Comparison of ENCODE assay signal across 12 cellular contexts in genomic region chr7:55565693-55566092, GRCh38. TPM values are rescaled to one million over a fixed set of nuclear protein-coding genes. Genes with fewer than 3 reads are reported as not detected.
DNase-seq lines count a peak whose midpoint lies in the region; ATAC-seq and TF ChIP-seq lines count a peak whose summit lies in the region.
"Had no signal": no experiment of that assay in that cellular context is flagged by ENCODE, and none has a peak within 500 bp of the region (broad histone marks: within the 10 kb centered on the region; RNA-seq: fewer than 3 reads in every experiment).

No MANE protein-coding gene starts in this region.

- no peak for ATAC-seq in GM19023 (IDR thresholded peaks at IDR 0.05; ENCODE audit: unreplicated experiment)
- ATAC-seq: esophagus mucosa had no signal

- intact Hi-C loops in activated CD4-positive, alpha-beta memory T cell treated with anti-CD3 and anti-CD28 coated beads for 36 hours (cut with micrococcal nuclease) = loop anchor here (1.0 kb wide), 1 partner anchor 8 kb away; no protein-coding TSS in a partner anchor
- intact Hi-C loops in activated T-helper 2 cell treated with anti-CD3 and anti-CD28 coated beads, Interferon-gamma antibody, Interleukin-2, Interleukin-4, amounts not matched to agents 10 μg/mL and 5 μg/mL and 100 μg/mL, durations not matched to agents 14 hours and 24 hours and 36 hours (cut with micrococcal nuclease) = no loop called here

- H3K4me3 Mint-ChIP-seq in activated CD4-positive, alpha-beta memory T cell treated with anti-CD3 and anti-CD28 coated beads for 36 hours = no peak overlapping the region
- no peak overlapping the region for H3K4me3 Mint-ChIP-seq in activated CD4-positive, alpha-beta memory T cell treated with anti-CD3 and anti-CD28 coated beads, Interleukin-2, amount 10 ng/mL, durations not matched to agents 7 days and 5 days
- H3K4me3 Mint-ChIP-seq in IgD-negative memory B cell = peak overlapping the region; percentile 47 to 90 (median 86)
- no peak overlapping the region for H3K4me3 Mint-ChIP-seq in activated T-helper 2 cell treated with anti-CD3 and anti-CD28 coated beads, Interferon-gamma antibody, Interleukin-2, Interleukin-4, amounts not matched to agents 10 μg/mL and 5 μg/mL and 100 μg/mL, durations not matched to agents 14 hours and 24 hours and 36 hours (ENCODE audit: low read depth)
- no peak overlapping the region for H3K4me3 Mint-ChIP-seq in progenitor cell of endocrine pancreas (ENCODE audit: low read depth)

- no peak for DNase-seq in activated CD4-positive, alpha-beta memory T cell treated with anti-CD3 and anti-CD28 coated beads for 36 hours
- DNase-seq in activated CD4-positive, alpha-beta memory T cell treated with anti-CD3 and anti-CD28 coated beads, Interleukin-2, amount 10 ng/mL, durations not matched to agents 7 days and 5 days = no peak
- DNase-seq in activated T-helper 2 cell treated with anti-CD3 and anti-CD28 coated beads, Interferon-gamma antibody, Interleukin-2, Interleukin-4, amounts not matched to agents 10 μg/mL and 5 μg/mL and 100 μg/mL, durations not matched to agents 14 hours and 24 hours and 36 hours (ENCODE audit: low spot score) = no peak
- DNase-seq in progenitor cell of endocrine pancreas (ENCODE audit: low spot score, unreplicated experiment) = no peak
- no peak for DNase-seq in glomerular visceral epithelial cell (ENCODE audit: extremely low spot score)
- DNase-seq in T-helper 2 cell = no peak
- DNase-seq: caudate nucleus; stimulated activated CD4-positive, alpha-beta T cell treated with anti-CD3 and anti-CD28 coated beads, Interleukin-1b, Interleukin-23, amount 100 ng/mL, for 48 hours; stimulated activated naive CD4-positive, alpha-beta T cell had no signal

- POLR2A ChIA-PET in activated CD4-positive, alpha-beta memory T cell treated with anti-CD3 and anti-CD28 coated beads for 36 hours (lab: Charles Lee) = interaction anchor here (0.7 to 1.4 kb wide), 3 partner anchors 10 to 57 kb away, joined by 3 to 4 read pairs (median 3); no protein-coding TSS in a partner anchor
- POLR2A ChIA-PET in activated CD4-positive, alpha-beta memory T cell treated with anti-CD3 and anti-CD28 coated beads, Interleukin-2, amount 10 ng/mL, durations not matched to agents 7 days and 5 days (lab: Charles Lee) = interaction anchor here (1.7 to 1.8 kb wide), 2 partner anchors 11 to 32 kb away, joined by 4 to 12 read pairs; no protein-coding TSS in a partner anchor

- H3K36me3 Mint-ChIP-seq in activated CD4-positive, alpha-beta memory T cell treated with anti-CD3 and anti-CD28 coated beads for 36 hours = peaks cover 19% of the 10 kb centered on the region
- peaks cover 12% of the 10 kb centered on the region for H3K36me3 Mint-ChIP-seq in activated CD4-positive, alpha-beta memory T cell treated with anti-CD3 and anti-CD28 coated beads, Interleukin-2, amount 10 ng/mL, durations not matched to agents 7 days and 5 days (ENCODE audit: low read depth)
- H3K36me3 Mint-ChIP-seq in IgD-negative memory B cell (peaks cover 2% of the 10 kb centered on the region), progenitor cell of endocrine pancreas (ENCODE audit: insufficient read depth) (no peaks in the 10 kb centered on the region)
- peaks cover 43% of the 10 kb centered on the region for H3K36me3 Mint-ChIP-seq in activated T-helper 2 cell treated with anti-CD3 and anti-CD28 coated beads, Interferon-gamma antibody, Interleukin-2, Interleukin-4, amounts not matched to agents 10 μg/mL and 5 μg/mL and 100 μg/mL, durations not matched to agents 14 hours and 24 hours and 36 hours (ENCODE audit: low read depth)

- no peaks in the 10 kb centered on the region for H3K9me3 Mint-ChIP-seq in activated CD4-positive, alpha-beta memory T cell treated with anti-CD3 and anti-CD28 coated beads for 36 hours
- H3K9me3 Mint-ChIP-seq in activated CD4-positive, alpha-beta memory T cell treated with anti-CD3 and anti-CD28 coated beads, Interleukin-2, amount 10 ng/mL, durations not matched to agents 7 days and 5 days = no peaks in the 10 kb centered on the region
- H3K9me3 Mint-ChIP-seq in IgD-negative memory B cell (no peaks in the 10 kb centered on the region), progenitor cell of endocrine pancreas (ENCODE audit: low read depth) (no peaks in the 10 kb centered on the region)
- no peaks in the 10 kb centered on the region for H3K9me3 Mint-ChIP-seq in activated T-helper 2 cell treated with anti-CD3 and anti-CD28 coated beads, Interferon-gamma antibody, Interleukin-2, Interleukin-4, amounts not matched to agents 10 μg/mL and 5 μg/mL and 100 μg/mL, durations not matched to agents 14 hours and 24 hours and 36 hours

- H3K27ac Mint-ChIP-seq in activated CD4-positive, alpha-beta memory T cell treated with anti-CD3 and anti-CD28 coated beads for 36 hours = peak overlapping the region; percentile 19
- no peak overlapping the region for H3K27ac Mint-ChIP-seq in activated CD4-positive, alpha-beta memory T cell treated with anti-CD3 and anti-CD28 coated beads, Interleukin-2, amount 10 ng/mL, durations not matched to agents 7 days and 5 days
- H3K27ac Mint-ChIP-seq in IgD-negative memory B cell = peak overlapping the region; percentile 75 to 90 (median 90)
- peak overlapping the region; percentile 4 for H3K27ac Mint-ChIP-seq in activated T-helper 2 cell treated with anti-CD3 and anti-CD28 coated beads, Interferon-gamma antibody, Interleukin-2, Interleukin-4, amounts not matched to agents 10 μg/mL and 5 μg/mL and 100 μg/mL, durations not matched to agents 14 hours and 24 hours and 36 hours
- H3K27ac Mint-ChIP-seq in progenitor cell of endocrine pancreas = peak overlapping the region; percentile 8

- H3K4me1 Mint-ChIP-seq in activated CD4-positive, alpha-beta memory T cell treated with anti-CD3 and anti-CD28 coated beads for 36 hours (ENCODE audit: low read depth) = peaks cover 85% of the 10 kb centered on the region
- H3K4me1 Mint-ChIP-seq in activated CD4-positive, alpha-beta memory T cell treated with anti-CD3 and anti-CD28 coated beads, Interleukin-2, amount 10 ng/mL, durations not matched to agents 7 days and 5 days = peaks cover 64% of the 10 kb centered on the region
- peaks cover 70 to 84% (median 80%) of the 10 kb centered on the region in 3 donors for H3K4me1 Mint-ChIP-seq in IgD-negative memory B cell
- peaks cover 62% of the 10 kb centered on the region for H3K4me1 Mint-ChIP-seq in activated T-helper 2 cell treated with anti-CD3 and anti-CD28 coated beads, Interferon-gamma antibody, Interleukin-2, Interleukin-4, amounts not matched to agents 10 μg/mL and 5 μg/mL and 100 μg/mL, durations not matched to agents 14 hours and 24 hours and 36 hours (ENCODE audit: low read depth)
- H3K4me1 Mint-ChIP-seq in progenitor cell of endocrine pancreas (ENCODE audit: low read depth) = peaks cover 10% of the 10 kb centered on the region

- no peak for TF ChIP-seq CTCF in progenitor cell of endocrine pancreas (IDR thresholded peaks at IDR 0.05; ENCODE audit: unreplicated experiment)

- no peaks in the 10 kb centered on the region for H3K27me3 Mint-ChIP-seq in activated CD4-positive, alpha-beta memory T cell treated with anti-CD3 and anti-CD28 coated beads for 36 hours
- H3K27me3 Mint-ChIP-seq in activated CD4-positive, alpha-beta memory T cell treated with anti-CD3 and anti-CD28 coated beads, Interleukin-2, amount 10 ng/mL, durations not matched to agents 7 days and 5 days = no peaks in the 10 kb centered on the region
- no peaks in the 10 kb centered on the region for H3K27me3 Mint-ChIP-seq in IgD-negative memory B cell
- H3K27me3 Mint-ChIP-seq in activated T-helper 2 cell treated with anti-CD3 and anti-CD28 coated beads, Interferon-gamma antibody, Interleukin-2, Interleukin-4, amounts not matched to agents 10 μg/mL and 5 μg/mL and 100 μg/mL, durations not matched to agents 14 hours and 24 hours and 36 hours (ENCODE audit: low read depth) = no peaks in the 10 kb centered on the region
- H3K27me3 Mint-ChIP-seq in progenitor cell of endocrine pancreas = no peaks in the 10 kb centered on the region

- CTCF ChIA-PET in activated CD4-positive, alpha-beta memory T cell treated with anti-CD3 and anti-CD28 coated beads for 36 hours (lab: Charles Lee) = interaction anchor here (1.0 to 1.6 kb wide), 3 partner anchors 9 to 49 kb away, joined by 3 to 4 read pairs (median 3); no protein-coding TSS in a partner anchor
- CTCF ChIA-PET in activated CD4-positive, alpha-beta memory T cell treated with anti-CD3 and anti-CD28 coated beads, Interleukin-2, amount 10 ng/mL, durations not matched to agents 7 days and 5 days (lab: Charles Lee) = interaction anchor here (0.8 to 1.2 kb wide), 2 partner anchors 12 to 28 kb away, joined by 3 read pairs; no protein-coding TSS in a partner anchor

RNA-seq across cellular contexts. Expression of gene VOPP1, which starts 6.6 kb away (rescaled TPM):
- total RNA-seq in activated CD4-positive, alpha-beta memory T cell treated with anti-CD3 and anti-CD28 coated beads for 36 hours = 10 to 100 TPM; 64.9 to 67.2 TPM
- 10 to 100 TPM; 51.4 to 52.7 TPM for total RNA-seq in activated CD4-positive, alpha-beta memory T cell treated with anti-CD3 and anti-CD28 coated beads, Interleukin-2, amount 10 ng/mL, durations not matched to agents 7 days and 5 days
- polyA plus RNA-seq in IgD-negative memory B cell = 70.2 TPM
- 53.7 and 56.0 TPM in 2 replicates for total RNA-seq in activated T-helper 2 cell treated with anti-CD3 and anti-CD28 coated beads, Interferon-gamma antibody, Interleukin-2, Interleukin-4, amounts not matched to agents 10 μg/mL and 5 μg/mL and 100 μg/mL, durations not matched to agents 14 hours and 24 hours and 36 hours
- total RNA-seq in progenitor cell of endocrine pancreas = 45.6 and 47.8 TPM in 2 replicates

Comparison
In these comparisons a context has a peak if more than half of its experiments do, and no peak if none do; other contexts are left out.
1. H3K4me3 Mint-ChIP-seq: peak in IgD-negative memory B cell (4 of 4); none in activated CD4-positive, alpha-beta memory T cell treated with anti-CD3 and anti-CD28 coated beads for 36 hours (single experiment), activated CD4-positive, alpha-beta memory T cell treated with anti-CD3 and anti-CD28 coated beads, Interleukin-2, amount 10 ng/mL, durations not matched to agents 7 days and 5 days (single experiment), activated T-helper 2 cell treated with anti-CD3 and anti-CD28 coated beads, Interferon-gamma antibody, Interleukin-2, Interleukin-4, amounts not matched to agents 10 μg/mL and 5 μg/mL and 100 μg/mL, durations not matched to agents 14 hours and 24 hours and 36 hours (single experiment) and progenitor cell of endocrine pancreas (single experiment).